In genomic region chr1:161046574-161047167, GRCh38 we compare ENCODE assay signal across 7 cellular contexts. TPM values are rescaled to one million over a fixed set of nuclear protein-coding genes. Genes with fewer than 3 reads are reported as not detected.
DNase-seq lines count a peak whose midpoint lies in the region; ATAC-seq and TF ChIP-seq lines count a peak whose summit lies in the region.

No MANE protein-coding gene starts in this region.

- TF ChIP-seq POLR2A in gastroesophageal sphincter (IDR thresholded peaks at IDR 0.05): no peak

- peaks cover 61% of the 10 kb centered on the region for H3K4me1 Mint-ChIP-seq in stimulated activated effector memory CD8-positive, alpha-beta T cell treated with anti-CD3 and anti-CD28 coated beads, Interleukin-12 subunit alpha, Interleukin-12 subunit beta, amount 100 ng/mL, for 72 hours

- no peak for TF ChIP-seq CTCF in gastroesophageal sphincter (IDR thresholded peaks at IDR 0.05)

- no peaks in the 10 kb centered on the region for H3K9me3 Mint-ChIP-seq in stimulated activated effector memory CD8-positive, alpha-beta T cell treated with anti-CD3 and anti-CD28 coated beads, Interleukin-12 subunit alpha, Interleukin-12 subunit beta, amount 100 ng/mL, for 72 hours

- peak overlapping the region; percentile 90 to 94 for H3K4me3 ChIP-seq in gastroesophageal sphincter

- H3K9me3 ChIP-seq in gastroesophageal sphincter: no peaks in the 10 kb centered on the region

- peaks cover 94% of the 10 kb centered on the region for H3K36me3 Mint-ChIP-seq in stimulated activated effector memory CD8-positive, alpha-beta T cell treated with anti-CD3 and anti-CD28 coated beads, Interleukin-12 subunit alpha, Interleukin-12 subunit beta, amount 100 ng/mL, for 72 hours

- peak overlapping the region; percentile 88 to 97 (median 94) for H3K27ac ChIP-seq in gastroesophageal sphincter

- peaks cover 0 to 35% (median 8%) of the 10 kb centered on the region in 3 donors for H3K4me1 ChIP-seq in gastroesophageal sphincter

- no peaks in the 10 kb centered on the region for H3K27me3 ChIP-seq in gastroesophageal sphincter

- peak overlapping the region; percentile 99 for H3K27ac Mint-ChIP-seq in stimulated activated effector memory CD8-positive, alpha-beta T cell treated with anti-CD3 and anti-CD28 coated beads, Interleukin-12 subunit alpha, Interleukin-12 subunit beta, amount 100 ng/mL, for 72 hours

- peaks cover 0 to 23% of the 10 kb centered on the region in 2 donors for H3K36me3 ChIP-seq in gastroesophageal sphincter

- WGBS in gastroesophageal sphincter (ENCODE audit: low coverage in 1 of 2), 2 donors: 67% methylated on average over 1 of the region's 1 CpG; no CpG with 5 or more reads in 1 of the 2 donors

- TF ChIP-seq EP300 in gastroesophageal sphincter (IDR thresholded peaks at IDR 0.05): no peak

- peak overlapping the region; percentile 85 for H3K4me3 Mint-ChIP-seq in stimulated activated effector memory CD8-positive, alpha-beta T cell treated with anti-CD3 and anti-CD28 coated beads, Interleukin-12 subunit alpha, Interleukin-12 subunit beta, amount 100 ng/mL, for 72 hours

- ATAC-seq in GM18867 (IDR thresholded peaks at IDR 0.05; ENCODE audit: unreplicated experiment) (peak; percentile 40), HG02870 (IDR thresholded peaks at IDR 0.05; ENCODE audit: unreplicated experiment) (peak; percentile 37), gastroesophageal sphincter (no peak)
- ATAC-seq in stimulated activated effector memory CD8-positive, alpha-beta T cell treated with anti-CD3 and anti-CD28 coated beads, Interleukin-12 subunit alpha, Interleukin-12 subunit beta, amount 100 ng/mL, for 72 hours: no peak

- DNase-seq in SKM-1 treated with dmso at 0.1 percent for 144 hours (lab: John Stamatoyannopoulos, UW; ENCODE audit: unreplicated experiment) (peak; percentile 94), foreskin melanocyte (no peak)
- DNase-seq in stimulated activated effector memory CD8-positive, alpha-beta T cell treated with anti-CD3 and anti-CD28 coated beads, Interleukin-12 subunit alpha, Interleukin-12 subunit beta, amount 100 ng/mL, for 72 hours (ENCODE audit: low spot score in 2 of 2): no peak
- DNase-seq in effector CD4-positive, alpha-beta T cell: no peak

RNA-seq across cellular contexts. Expression of gene USF1, which starts 0.9 kb away (rescaled TPM):
- total RNA-seq in gastroesophageal sphincter: 10 to 100 TPM; 50.9 to 79.4 (median 60.5) TPM

RNA-seq across cellular contexts. Expression of gene TSTD1, which starts 7.9 kb away (rescaled TPM):
- 10 to 100 TPM; 18.1 to 52.1 (median 29.4) TPM for total RNA-seq in gastroesophageal sphincter

RNA-seq across cellular contexts. Expression of gene ARHGAP30, which starts 23.0 kb away (rescaled TPM):
- 10 to 100 TPM in 1 of 4 donors, 1 to 10 TPM in 3; 1.9 to 11.6 (median 4.4) TPM for total RNA-seq in gastroesophageal sphincter

RNA-seq across cellular contexts. Expression of gene F11R, which starts 25.7 kb away (rescaled TPM):
- total RNA-seq in gastroesophageal sphincter: 10 to 100 TPM in 1 of 4 donors, 1 to 10 TPM in 3; 4.5 to 28.2 (median 9.9) TPM

RNA-seq across cellular contexts. Expression of gene NECTIN4, which starts 42.7 kb away (rescaled TPM):
- 1 to 10 TPM in 1 of 4 donors, under 1 TPM in 1, not detected in 2; 0.27 to 1.9 TPM for total RNA-seq in gastroesophageal sphincter

Comparison
In these comparisons a context has a peak if more than half of its experiments do, and no peak if none do; other contexts are left out.
1. ATAC-seq: peak in GM18867 (single experiment) and HG02870 (single experiment); none in gastroesophageal sphincter (single experiment) and stimulated activated effector memory CD8-positive, alpha-beta T cell treated with anti-CD3 and anti-CD28 coated beads, Interleukin-12 subunit alpha, Interleukin-12 subunit beta, amount 100 ng/mL, for 72 hours (single experiment).